1 cellular context compared by ENCODE assay signal in the genomic region with DNA sequence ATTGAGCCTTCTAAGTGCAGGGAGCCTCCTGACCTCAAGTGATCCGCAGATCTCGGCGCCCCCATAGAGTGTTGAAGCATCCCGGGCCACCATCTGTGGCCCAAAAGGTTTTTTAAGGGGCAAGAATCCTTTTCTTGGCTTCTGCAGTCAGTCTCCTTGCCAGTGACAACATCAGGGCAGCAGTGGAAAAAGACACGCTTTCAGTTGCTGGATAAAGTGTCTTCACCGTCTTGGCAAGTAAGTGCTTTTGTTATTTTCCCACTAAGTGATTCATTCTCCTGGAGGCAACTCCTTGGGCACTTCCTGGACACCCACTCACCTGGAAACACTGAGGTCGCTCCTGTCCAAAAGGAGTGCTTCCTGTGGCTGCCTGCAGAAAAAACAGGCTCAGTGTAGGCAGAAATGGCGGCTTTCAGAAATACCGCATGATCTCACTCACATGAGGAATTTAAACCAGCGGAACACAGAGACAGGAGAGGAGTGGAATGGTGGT.
TF ChIP-seq lines count a peak whose summit lies in the region.

No MANE protein-coding gene starts in this region.

TF ChIP-seq in GM23338, 12 proteins besides CTCF, POLR2A, EP300 and RAD21 (continued from another document):
- no peak for TF ChIP-seq ZNF462 (CRISPR knock-in tag; IDR thresholded peaks at IDR 0.05)
- no peak for TF ChIP-seq EZH2 (IDR thresholded peaks at IDR 0.05; ENCODE audit: low read depth, unreplicated experiment)
